Comparison of ENCODE assay signal across 12 cellular contexts in the genomic region with DNA sequence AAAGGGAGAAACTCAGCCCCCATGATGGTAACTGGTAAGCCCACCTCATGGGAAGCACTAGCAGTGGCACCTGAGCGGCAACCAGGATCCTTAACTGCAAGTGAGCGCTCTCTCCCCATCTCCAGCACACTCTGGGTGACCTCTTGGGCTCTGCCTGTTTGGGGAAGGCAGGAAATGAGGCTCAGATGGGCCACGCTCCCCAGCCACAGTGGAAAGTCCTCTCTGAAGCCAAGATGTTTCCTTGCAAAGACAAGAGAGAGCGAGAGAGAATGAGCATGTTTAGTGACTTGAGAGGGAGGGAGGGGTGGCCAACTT.
DNase-seq lines count a peak whose midpoint lies in the region; ATAC-seq and TF ChIP-seq lines count a peak whose summit lies in the region.
"Had no signal": no experiment of that assay in that cellular context is flagged by ENCODE, and none has a peak within 500 bp of the region (broad histone marks: within the 10 kb centered on the region; RNA-seq: fewer than 3 reads in every experiment).

No MANE protein-coding gene starts in this region.

- intact Hi-C loops in Right ventricle myocardium inferior (cut with DNase I) = no loop called here
- intact Hi-C loops in cardiac septum (cut with DNase I) = loop anchor here (5.0 to 10.0 kb wide), 2 partner anchors 207 to 380 kb away; partner anchors contain the start of gene TLE3
- intact Hi-C loops in breast epithelium (cut with DNase I; ENCODE audit: low total_unique reads) = no loop called here
- intact Hi-C loops in aorta (cut with DNase I) = loop anchor here (2.0 to 10.0 kb wide), 6 partner anchors 97 to 900 kb away; partner anchors contain the start of gene TLE3 (in 1 of the 2)

- no peak for TF ChIP-seq POLR2A in breast epithelium (IDR thresholded peaks at IDR 0.05)

- H3K4me3 ChIP-seq in breast epithelium (peak overlapping the region; percentile 12 to 59 (median 29)), muscle layer of duodenum (ENCODE audit: low read depth in 1 of 2, low read length in 2 of 2) (peak overlapping the region; percentile 8 to 20), aorta (ENCODE audit: low read length in 2 of 2) (no peak overlapping the region)
- H3K4me3 ChIP-seq: K562 had no signal

- H3K27ac ChIP-seq in breast epithelium (peak overlapping the region; percentile 90 to 91), muscle layer of duodenum (ENCODE audit: low read length) (peak overlapping the region; percentile 73), aorta (ENCODE audit: low read depth in 1 of 2, low read length in 2 of 2) (peak overlapping the region in 1 of 2 donors; percentile 86)

- H3K36me3 ChIP-seq in breast epithelium (no peaks in the 10 kb centered on the region), muscle layer of duodenum (ENCODE audit: control insufficient read depth in 1 of 2, insufficient read depth in 2 of 2, low read length in 2 of 2) (no peaks in the 10 kb centered on the region), aorta (ENCODE audit: control insufficient read depth in 1 of 2, insufficient read depth in 2 of 2, low read length in 1 of 2) (no peaks in the 10 kb centered on the region)

- ATAC-seq in Right ventricle myocardium inferior = peak; percentile 14
- peak; percentile 80 for ATAC-seq in aorta (ENCODE audit: low FRiP score)
- ATAC-seq in GM18502 (IDR thresholded peaks at IDR 0.05; ENCODE audit: poor library complexity, unreplicated experiment) = no peak
- no peak for ATAC-seq in GM18861 (IDR thresholded peaks at IDR 0.05; ENCODE audit: unreplicated experiment)
- no peak for ATAC-seq in HG03457 (IDR thresholded peaks at IDR 0.05; ENCODE audit: unreplicated experiment)
- ATAC-seq: K562 had no signal

- WGBS in aorta, 2 donors = 12 to 13% methylated on average over 4 of the region's 4 CpGs

- H3K4me1 ChIP-seq in breast epithelium (peaks cover 5 to 14% of the 10 kb centered on the region in 2 donors), muscle layer of duodenum (ENCODE audit: control insufficient read depth in 1 of 2, insufficient read depth in 2 of 2, low read length in 2 of 2) (peaks cover 4 to 10% of the 10 kb centered on the region in 2 donors), aorta (ENCODE audit: control insufficient read depth in 1 of 2, insufficient read depth in 2 of 2, low read length in 2 of 2) (peaks cover 0 to 1% of the 10 kb centered on the region in 2 donors)

- no peak for DNase-seq in Right ventricle myocardium inferior (ENCODE audit: missing footprints)
- no peak for DNase-seq in cardiac septum (ENCODE audit: low spot score)
- DNase-seq in breast epithelium (ENCODE audit: low spot score in 2 of 2) = no peak
- peak in 1 of 2 donors; percentile 83 for DNase-seq in aorta
- DNase-seq: activated CD4-positive, alpha-beta T cell treated with anti-CD3 and anti-CD28 coated beads for 36 hours; NCI-H82; stimulated activated CD4-positive, alpha-beta T cell treated with anti-CD3 and anti-CD28 coated beads, Interleukin-12 subunit alpha, Interleukin-12 subunit beta, amount 100 ng/mL, for 4 hours had no signal

- no peak for TF ChIP-seq CTCF in breast epithelium (IDR thresholded peaks at IDR 0.05)

- H3K9me3 ChIP-seq in breast epithelium (no peaks in the 10 kb centered on the region), muscle layer of duodenum (ENCODE audit: control insufficient read depth in 1 of 2, low read length in 2 of 2) (no peaks in the 10 kb centered on the region), aorta (ENCODE audit: control insufficient read depth, low read length) (no peaks in the 10 kb centered on the region)

- H3K27me3 ChIP-seq in breast epithelium (no peaks in the 10 kb centered on the region), muscle layer of duodenum (ENCODE audit: low read depth, low read length) (no peaks in the 10 kb centered on the region), aorta (ENCODE audit: control insufficient read depth in 1 of 2, insufficient read depth in 2 of 2, low read length in 1 of 2) (no peaks in the 10 kb centered on the region)

Comparison
In these comparisons a context has a peak if more than half of its experiments do, and no peak if none do; other contexts are left out.
1. intact Hi-C loops: an anchor here in cardiac septum (5.0 to 10.0 kb wide) and aorta (2.0 to 10.0 kb wide); none called in Right ventricle myocardium inferior and breast epithelium.
2. ATAC-seq: peak in Right ventricle myocardium inferior (single experiment) and aorta (single experiment); none in GM18502 (single experiment), GM18861 (single experiment) and HG03457 (single experiment).
3. H3K4me3 ChIP-seq: peak in breast epithelium (3 of 3) and muscle layer of duodenum (2 of 2); none in aorta (0 of 2).